Comparison of ENCODE assay signal across 21 cellular contexts in genomic region chr9:72696481-72696880, GRCh38.
"Had no signal": no experiment of that assay in that cellular context is flagged by ENCODE, and none has a peak within 500 bp of the region (broad histone marks: within the 10 kb centered on the region; RNA-seq: fewer than 3 reads in every experiment).

No MANE protein-coding gene starts in this region.

- ATAC-seq: foreskin keratinocyte; gastrocnemius medialis; heart right ventricle; left cardiac atrium; left lung; left ventricle myocardium superior; lower lobe of right lung; naive thymus-derived CD4-positive, alpha-beta T cell had no signal

- H3K4me1 ChIP-seq: esophagus muscularis mucosa, foreskin keratinocyte, gastrocnemius medialis, heart right ventricle, left lung, lower lobe of right lung had no signal

- DNase-seq: dermis blood vessel endothelial cell; dorsolateral prefrontal cortex; effector CD4-positive, alpha-beta T cell; effector memory CD4-positive, alpha-beta T cell; foreskin keratinocyte; gastrocnemius medialis; glutamatergic neuron; head of caudate nucleus; heart right ventricle; hippocampal formation; left cardiac atrium; left lung; left ventricle myocardium superior; lower lobe of right lung; mesenchymal stem cell; naive thymus-derived CD4-positive, alpha-beta T cell had no signal

- FAIRE-seq: endothelial cell of umbilical vein, islet of Langerhans, keratinocyte had no signal

- H3K27ac ChIP-seq: coronary artery, dorsolateral prefrontal cortex, esophagus muscularis mucosa, foreskin keratinocyte, gastrocnemius medialis, heart right ventricle, left lung, lower lobe of right lung had no signal

- H3K9me3 ChIP-seq: esophagus muscularis mucosa, gastrocnemius medialis, heart right ventricle, left lung, lower lobe of right lung had no signal

- H3K36me3 ChIP-seq: esophagus muscularis mucosa, gastrocnemius medialis, heart right ventricle, left lung, lower lobe of right lung had no signal

- H3K27me3 ChIP-seq: dorsolateral prefrontal cortex, esophagus muscularis mucosa, foreskin keratinocyte, gastrocnemius medialis, left lung had no signal

- H3K4me3 ChIP-seq: coronary artery, dorsolateral prefrontal cortex, esophagus muscularis mucosa, gastrocnemius medialis, heart right ventricle, left lung, lower lobe of right lung had no signal
